12 cellular contexts compared by ENCODE assay signal in the genomic region with DNA sequence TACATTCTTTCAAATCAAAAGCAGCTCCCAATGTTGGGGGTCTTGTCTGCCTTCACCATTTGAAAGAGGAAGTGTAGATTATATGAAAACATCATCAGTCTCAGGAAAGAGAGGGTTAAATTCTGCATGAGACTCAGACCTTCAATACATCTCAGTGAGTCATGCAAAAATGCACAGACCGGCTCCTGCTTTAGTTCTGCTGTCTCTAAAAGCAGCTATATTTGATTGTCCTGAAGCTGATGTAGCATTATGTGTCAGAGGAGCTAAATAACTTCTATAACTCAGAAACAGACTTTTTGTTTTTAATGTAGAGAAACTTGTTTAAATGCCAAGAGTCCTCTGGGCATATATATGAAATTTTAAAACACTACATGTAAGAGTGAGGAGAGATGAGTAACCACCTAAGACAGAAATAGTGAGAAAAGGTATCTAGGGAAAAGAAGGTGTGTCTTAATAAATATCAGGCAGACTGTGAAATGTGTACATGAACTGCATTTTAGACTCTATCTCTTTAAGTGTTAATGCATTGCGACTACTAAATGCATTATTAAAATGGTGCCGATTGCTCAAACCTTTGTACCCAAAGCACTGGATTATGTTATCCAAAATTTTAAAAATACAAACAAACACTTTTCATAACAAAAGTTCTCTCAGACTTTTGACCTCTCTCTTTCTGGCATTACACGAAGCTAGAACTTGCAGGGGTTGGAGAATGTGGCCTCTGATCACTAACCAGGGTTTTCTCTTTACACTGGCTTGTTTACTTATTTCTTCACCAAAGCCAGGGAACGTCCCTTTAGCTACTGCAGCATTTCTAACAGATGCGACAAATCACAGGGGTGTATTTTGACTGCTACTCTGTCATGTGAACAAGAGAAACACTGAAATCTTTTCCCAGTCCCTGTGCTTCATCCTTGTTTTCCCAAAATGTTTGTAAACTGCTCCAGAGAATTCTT.
DNase-seq lines count a peak whose midpoint lies in the region; ATAC-seq and TF ChIP-seq lines count a peak whose summit lies in the region.
"Had no signal": no experiment of that assay in that cellular context is flagged by ENCODE, and none has a peak within 500 bp of the region (broad histone marks: within the 10 kb centered on the region; RNA-seq: fewer than 3 reads in every experiment).

No MANE protein-coding gene starts in this region.

- no peaks in the 10 kb centered on the region for H3K79me1 ChIP-seq in IMR-90 (ENCODE audit: low read depth in 1 of 2, low read length in 2 of 2)

- H2BK5ac ChIP-seq in IMR-90 (ENCODE audit: low read depth, low read length, poor library complexity, severe bottlenecking) = peak overlapping the region; percentile 1

- H3K9me3 Mint-ChIP-seq in chondrocyte (ENCODE audit: low read depth) = no peaks in the 10 kb centered on the region
- H3K9me3 Mint-ChIP-seq: activated naive CD8-positive, alpha-beta T cell treated with anti-CD3 and anti-CD28 coated beads, Interleukin-2, amount 10 ng/mL, durations not matched to agents 7 days and 5 days; stimulated activated memory B cell treated with anti-CD40 and anti-IgM and Interleukin-4, amounts not matched to agents 10 μg/mL and 1 μg/mL and 100 μg/mL, for 72 hours had no signal

- H3K4ac ChIP-seq in IMR-90 (ENCODE audit: low read depth, low read length) = peak overlapping the region; percentile 37; the same call in 1 of the 2 replicates

- H2AK9ac ChIP-seq in IMR-90 (replicated peaks; ENCODE audit: low read depth, low read length, poor library complexity) = no peak overlapping the region

- H3K36me3 ChIP-seq in IMR-90 (ENCODE audit: control insufficient read depth, insufficient read depth, low read length) (no peaks in the 10 kb centered on the region), right lobe of liver (no peaks in the 10 kb centered on the region), testis (ENCODE audit: low read depth, missing control alignments) (no peaks in the 10 kb centered on the region)

- no CpG with 5 or more reads among the region's 6 CpGs for WGBS in IMR-90 (ENCODE audit: extremely low coverage in 2 of 2, insufficient read length in 1 of 2), 2 experiments
- WGBS in right lobe of liver (ENCODE audit: insufficient coverage, low coverage, low lambda C conversion rate, missing lambda C conversion rate) = 16% methylated on average over 6 of the region's 6 CpGs
- WGBS in testis, 2 donors = 48 to 50% methylated on average over 6 of the region's 6 CpGs

- no peaks in the 10 kb centered on the region for H3K36me3 Mint-ChIP-seq in chondrocyte (ENCODE audit: low read depth)
- H3K36me3 Mint-ChIP-seq: activated naive CD8-positive, alpha-beta T cell treated with anti-CD3 and anti-CD28 coated beads, Interleukin-2, amount 10 ng/mL, durations not matched to agents 7 days and 5 days; stimulated activated memory B cell treated with anti-CD40 and anti-IgM and Interleukin-4, amounts not matched to agents 10 μg/mL and 1 μg/mL and 100 μg/mL, for 72 hours had no signal

- H3K4me3 Mint-ChIP-seq in chondrocyte (ENCODE audit: unreplicated experiment) = no peak overlapping the region
- H3K4me3 Mint-ChIP-seq: activated naive CD8-positive, alpha-beta T cell treated with anti-CD3 and anti-CD28 coated beads, Interleukin-2, amount 10 ng/mL, durations not matched to agents 7 days and 5 days; stimulated activated memory B cell treated with anti-CD40 and anti-IgM and Interleukin-4, amounts not matched to agents 10 μg/mL and 1 μg/mL and 100 μg/mL, for 72 hours had no signal

- peak overlapping the region; percentile 80 for H3K18ac ChIP-seq in IMR-90 (ENCODE audit: low read depth, low read length)

- ATAC-seq in IMR-90 (ENCODE audit: low read depth) = peak; percentile 85
- peak; percentile 91 to 99 (median 96) for ATAC-seq in right lobe of liver
- no peak for ATAC-seq in HG03520 (IDR thresholded peaks at IDR 0.05; ENCODE audit: unreplicated experiment)
- no peak for ATAC-seq in GM21367 (IDR thresholded peaks at IDR 0.05; ENCODE audit: unreplicated experiment)
- ATAC-seq: stimulated activated memory B cell treated with anti-CD40 and anti-IgM and Interleukin-4, amounts not matched to agents 10 μg/mL and 1 μg/mL and 100 μg/mL, for 72 hours had no signal

- H4K5ac ChIP-seq in IMR-90 (ENCODE audit: low read depth, low read length) = peak overlapping the region; percentile 46; the same call in 1 of the 2 replicates

- peak overlapping the region; percentile 54; the same call in 1 of the 2 replicates for H2BK120ac ChIP-seq in IMR-90 (ENCODE audit: low read depth, low read length)

- BruUV-seq in IMR-90 (replicated peaks; lab: Mats Ljungman, UMichigan) = no TSS peak

- dilution Hi-C loops in IMR-90 (cut with HindIII; ENCODE audit: low sequenced_read_pairs, unreplicated experiment) = no loop called here

- H3K4me1 Mint-ChIP-seq in chondrocyte (ENCODE audit: low read depth) = peaks cover 23% of the 10 kb centered on the region
- H3K4me1 Mint-ChIP-seq: activated naive CD8-positive, alpha-beta T cell treated with anti-CD3 and anti-CD28 coated beads, Interleukin-2, amount 10 ng/mL, durations not matched to agents 7 days and 5 days; stimulated activated memory B cell treated with anti-CD40 and anti-IgM and Interleukin-4, amounts not matched to agents 10 μg/mL and 1 μg/mL and 100 μg/mL, for 72 hours had no signal

- H3K4me1 ChIP-seq in IMR-90 (ENCODE audit: control insufficient read depth, insufficient read depth, low read length) (peaks cover 4% of the 10 kb centered on the region), right lobe of liver (peaks cover 0 to 36% (median 10%) of the 10 kb centered on the region in 4 donors), testis (peaks cover 20% of the 10 kb centered on the region)

- H3K9me1 ChIP-seq in IMR-90 (ENCODE audit: insufficient read depth, low read length) = no peaks in the 10 kb centered on the region

- H3K4me2 ChIP-seq in IMR-90 (ENCODE audit: low read depth, low read length) = peak overlapping the region; percentile 67; the same call in 1 of the 2 replicates

- peak overlapping the region; percentile 73 for H3K27ac Mint-ChIP-seq in chondrocyte (ENCODE audit: unreplicated experiment)
- H3K27ac Mint-ChIP-seq: activated naive CD8-positive, alpha-beta T cell treated with anti-CD3 and anti-CD28 coated beads, Interleukin-2, amount 10 ng/mL, durations not matched to agents 7 days and 5 days; stimulated activated memory B cell treated with anti-CD40 and anti-IgM and Interleukin-4, amounts not matched to agents 10 μg/mL and 1 μg/mL and 100 μg/mL, for 72 hours had no signal

- DNase-seq in EH (ENCODE audit: low read depth) (peak; percentile 62), IMR-90 (peak; percentile 66), chondrocyte (ENCODE audit: low spot score) (no peak), right lobe of liver (peak in 1 of 3 donors; percentile 68), testis (no peak), C1 segment of cervical spinal cord (lab: John Stamatoyannopoulos, UW) (no peak)
- DNase-seq: activated naive CD8-positive, alpha-beta T cell treated with anti-CD3 and anti-CD28 coated beads, Interleukin-2, amount 10 ng/mL, durations not matched to agents 7 days and 5 days; NCI-H2081; nucleus accumbens had no signal

- H2BK15ac ChIP-seq in IMR-90 (ENCODE audit: low read depth, low read length) = no peak overlapping the region

- no peak for TF ChIP-seq CTCF in IMR-90 (conservative IDR thresholded peaks at IDR 0.05; ENCODE audit: low read depth, low read length)
- TF ChIP-seq CTCF in chondrocyte (IDR thresholded peaks at IDR 0.05) = no peak
- no peak for TF ChIP-seq CTCF in right lobe of liver (IDR thresholded peaks at IDR 0.05)
- TF ChIP-seq CTCF in testis (IDR thresholded peaks at IDR 0.05) = no peak

- H3K4me3 ChIP-seq in IMR-90 (ENCODE audit: insufficient read depth, low read depth, low read length) (no peak overlapping the region), right lobe of liver (no peak overlapping the region), testis (no peak overlapping the region)

- H2AFZ ChIP-seq in IMR-90 (replicated peaks; ENCODE audit: low read length, poor library complexity) = no peak overlapping the region

- H4K20me1 ChIP-seq in IMR-90 (ENCODE audit: insufficient read depth, low read length) = no peaks in the 10 kb centered on the region

- H3K23ac ChIP-seq in IMR-90 (ENCODE audit: low read depth, low read length) = no peak overlapping the region

- no peak overlapping the region for H2AK5ac ChIP-seq in IMR-90 (ENCODE audit: low read depth, low read length)

- TF ChIP-seq RAD21 in IMR-90 (IDR thresholded peaks at IDR 0.05; ENCODE audit: low read length) = no peak

- in situ Hi-C loops in IMR-90 (cut with MboI; ENCODE audit: low sequenced_read_pairs) = no loop called here

- H3K27ac ChIP-seq in IMR-90 (ENCODE audit: insufficient read depth, low read length) = peak overlapping the region; percentile 14; the same call in 1 of the 2 replicates
- peak overlapping the region; percentile 42 to 87 (median 83) for H3K27ac ChIP-seq in right lobe of liver
- peak overlapping the region in 1 of 2 donors; percentile 39 for H3K27ac ChIP-seq in testis

- H3K9me3 ChIP-seq in IMR-90 (ENCODE audit: control insufficient read depth, insufficient read depth, low read length) (no peaks in the 10 kb centered on the region), right lobe of liver (no peaks in the 10 kb centered on the region), testis (no peaks in the 10 kb centered on the region)

- no peak for TF ChIP-seq POLR2A in IMR-90 (IDR thresholded peaks at IDR 0.05; ENCODE audit: low read depth, low read length)
- TF ChIP-seq POLR2A in right lobe of liver (IDR thresholded peaks at IDR 0.05) = no peak
- no peak for TF ChIP-seq POLR2A in testis (IDR thresholded peaks at IDR 0.05)

- H3K9ac ChIP-seq in IMR-90 (ENCODE audit: low read depth, low read length) = peak overlapping the region; percentile 33; the same call in 1 of the 2 replicates

- no peaks in the 10 kb centered on the region for H3K27me3 ChIP-seq in IMR-90 (ENCODE audit: control insufficient read depth, insufficient read depth, low read length)
- no peaks in the 10 kb centered on the region for H3K27me3 ChIP-seq in right lobe of liver
- no peaks in the 10 kb centered on the region for H3K27me3 ChIP-seq in testis

- H3K56ac ChIP-seq in IMR-90 (ENCODE audit: extremely low read depth, insufficient read depth, low read length) = no peak overlapping the region

- H4K8ac ChIP-seq in IMR-90 (ENCODE audit: low read depth in 2 of 2, low read length in 2 of 2) = peak overlapping the region in 1 of 2 experiments; percentile 41; a peak in 2 of 4 replicates

- intact Hi-C loops in IMR-90 (cut with micrococcal nuclease) (no loop called here), right lobe of liver (cut with DNase I) (no loop called here), testis (cut with DNase I; ENCODE audit: low total_unique reads) (no loop called here)

- H2BK20ac ChIP-seq in IMR-90 (ENCODE audit: low read depth, low read length) = peak overlapping the region; percentile 27; the same call in 1 of the 2 replicates

- no peak overlapping the region for H4K91ac ChIP-seq in IMR-90 (ENCODE audit: insufficient read depth, low read depth, low read length)

- H3K27me3 Mint-ChIP-seq in chondrocyte (ENCODE audit: low read depth) = no peaks in the 10 kb centered on the region
- H3K27me3 Mint-ChIP-seq: activated naive CD8-positive, alpha-beta T cell treated with anti-CD3 and anti-CD28 coated beads, Interleukin-2, amount 10 ng/mL, durations not matched to agents 7 days and 5 days; stimulated activated memory B cell treated with anti-CD40 and anti-IgM and Interleukin-4, amounts not matched to agents 10 μg/mL and 1 μg/mL and 100 μg/mL, for 72 hours had no signal

- POLR2A ChIA-PET in IMR-90 (lab: Charles Lee; ENCODE audit: unreplicated experiment) = no interaction called here

- CTCF ChIA-PET in IMR-90 (lab: Yijun Ruan, JAX) = no interaction called here

- H3K14ac ChIP-seq in IMR-90 (replicated peaks; ENCODE audit: low read depth, low read length) = no peak overlapping the region; the same call in 1 of the 2 replicates

Comparison
In these comparisons a context has a peak if more than half of its experiments do, and no peak if none do; other contexts are left out.
1. DNase-seq: peak in EH (single experiment) and IMR-90 (single experiment); none in chondrocyte (single experiment), testis (single experiment) and C1 segment of cervical spinal cord (0 of 14).
2. ATAC-seq: peak in IMR-90 (single experiment) and right lobe of liver (4 of 4); none in HG03520 (single experiment) and GM21367 (single experiment).